ENCODE assay signal across 1 cellular context in the genomic region with DNA sequence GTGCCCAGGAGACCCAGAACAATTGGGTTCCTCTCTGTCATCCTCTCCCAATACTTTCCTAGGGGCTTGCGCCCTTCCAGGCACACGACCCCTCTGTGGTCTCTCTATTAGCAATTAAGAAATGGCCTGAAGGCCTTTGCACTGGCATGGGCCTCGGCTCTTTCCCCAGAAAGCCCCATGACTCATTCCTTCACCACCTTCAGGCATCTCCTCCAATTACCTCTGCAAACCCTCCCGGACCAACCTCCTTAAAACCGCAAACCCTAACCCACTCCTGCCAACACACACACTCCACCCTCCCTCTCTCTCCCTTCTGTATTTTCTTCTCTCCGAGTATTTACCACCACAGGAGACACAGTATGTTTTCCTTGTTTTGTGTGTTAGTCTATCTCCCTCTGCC.
TF ChIP-seq lines count a peak whose summit lies in the region.

No MANE protein-coding gene starts in this region.

TF ChIP-seq in H1, 55 proteins besides CTCF, POLR2A, EP300 and RAD21:
- TF ChIP-seq CEBPB (IDR thresholded peaks at IDR 0.05; ENCODE audit: low read depth, low read length) = no peak
- TF ChIP-seq, protein P1, sequence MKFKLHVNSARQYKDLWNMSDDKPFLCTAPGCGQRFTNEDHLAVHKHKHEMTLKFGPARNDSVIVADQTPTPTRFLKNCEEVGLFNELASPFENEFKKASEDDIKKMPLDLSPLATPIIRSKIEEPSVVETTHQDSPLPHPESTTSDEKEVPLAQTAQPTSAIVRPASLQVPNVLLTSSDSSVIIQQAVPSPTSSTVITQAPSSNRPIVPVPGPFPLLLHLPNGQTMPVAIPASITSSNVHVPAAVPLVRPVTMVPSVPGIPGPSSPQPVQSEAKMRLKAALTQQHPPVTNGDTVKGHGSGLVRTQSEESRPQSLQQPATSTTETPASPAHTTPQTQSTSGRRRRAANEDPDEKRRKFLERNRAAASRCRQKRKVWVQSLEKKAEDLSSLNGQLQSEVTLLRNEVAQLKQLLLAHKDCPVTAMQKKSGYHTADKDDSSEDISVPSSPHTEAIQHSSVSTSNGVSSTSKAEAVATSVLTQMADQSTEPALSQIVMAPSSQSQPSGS (IDR thresholded peaks at IDR 0.05; ENCODE audit: low read length) = no peak
- no peak for TF ChIP-seq BRCA1 (IDR thresholded peaks at IDR 0.05; ENCODE audit: low read depth, low read length)
- TF ChIP-seq BCL11A (IDR thresholded peaks at IDR 0.05; ENCODE audit: low read depth in 2 of 2, low read length in 2 of 2) = no peak
